Comparison of ENCODE assay signal across 1 cellular context in the genomic region with DNA sequence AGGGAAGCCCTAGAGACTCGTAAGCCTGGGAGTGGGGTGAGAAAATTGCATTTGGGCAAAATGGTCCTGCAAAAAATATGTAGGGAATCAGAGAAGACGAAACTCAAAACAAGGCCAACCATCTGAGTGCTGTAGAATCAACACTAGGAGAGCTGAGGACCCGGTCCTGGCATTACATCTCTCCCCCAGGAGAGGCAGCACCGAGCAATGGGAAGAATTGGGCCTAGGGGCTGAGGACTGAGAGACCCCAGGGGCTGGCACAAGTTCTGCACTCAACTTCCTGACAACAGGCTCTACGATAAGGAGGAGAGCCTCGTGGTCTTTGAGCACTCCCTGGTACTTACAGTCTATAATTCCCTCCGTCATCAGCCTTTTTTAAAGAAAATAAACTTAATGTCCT.
TF ChIP-seq lines count a peak whose summit lies in the region.

No MANE protein-coding gene starts in this region.

TF ChIP-seq in liver, 16 proteins besides CTCF, POLR2A, EP300 and RAD21 (continued from another document):
- TF ChIP-seq, protein P1, sequence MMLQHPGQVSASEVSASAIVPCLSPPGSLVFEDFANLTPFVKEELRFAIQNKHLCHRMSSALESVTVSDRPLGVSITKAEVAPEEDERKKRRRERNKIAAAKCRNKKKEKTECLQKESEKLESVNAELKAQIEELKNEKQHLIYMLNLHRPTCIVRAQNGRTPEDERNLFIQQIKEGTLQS (IDR thresholded peaks at IDR 0.05): no peak
- TF ChIP-seq FOXA2 (IDR thresholded peaks at IDR 0.05): no peak
